30 cellular contexts compared by ENCODE assay signal in the genomic region with DNA sequence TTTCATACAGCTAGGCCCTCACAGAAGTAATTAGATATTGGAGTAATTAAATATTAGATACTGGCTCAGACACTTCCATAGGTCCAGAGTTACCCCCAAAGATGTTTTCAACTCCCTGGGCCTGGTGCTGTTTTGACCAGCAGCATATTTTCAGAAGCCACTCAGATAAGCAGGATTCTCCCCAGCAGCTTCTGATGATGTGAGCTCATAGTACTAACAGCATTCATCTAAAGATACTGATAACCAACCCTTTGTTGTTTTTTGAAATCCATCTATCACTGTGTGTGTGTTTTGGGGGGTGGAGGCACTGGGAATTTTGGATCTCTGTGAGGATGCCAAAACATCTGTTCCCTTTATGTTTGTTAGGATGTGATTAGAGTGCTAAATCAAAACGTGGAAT. TPM values are rescaled to one million over a fixed set of nuclear protein-coding genes. Genes with fewer than 3 reads are reported as not detected.
"Had no signal": no experiment of that assay in that cellular context is flagged by ENCODE, and none has a peak within 500 bp of the region (broad histone marks: within the 10 kb centered on the region; RNA-seq: fewer than 3 reads in every experiment).

No MANE protein-coding gene starts in this region.

- ATAC-seq: activated CD4-positive, CD25-positive, alpha-beta regulatory T cell treated with anti-CD3 and anti-CD28 coated beads, Interleukin-2, amount 50 U/mL, for 24 hours; activated CD8-positive, alpha-beta T cell treated with anti-CD3 and anti-CD28 coated beads for 36 hours; activated T-cell treated with anti-CD3 and anti-CD28 coated beads, Interleukin-2, amount 50 U/mL, for 72 hours; SK-N-SH treated with all-trans-retinoic acid at 6 μM for 48 hours had no signal

- H3K36me3 Mint-ChIP-seq: brain had no signal

- H3K27ac ChIP-seq: adrenal gland, Peyer's patch, RWPE1, SJSA1 had no signal

- H3K36me3 ChIP-seq: adrenal gland, Peyer's patch, SJSA1 had no signal

- H3K27me3 Mint-ChIP-seq: activated CD8-positive, alpha-beta T cell treated with anti-CD3 and anti-CD28 coated beads for 36 hours; activated naive CD8-positive, alpha-beta T cell treated with anti-CD3 and anti-CD28 coated beads, Interleukin-2, amount 10 ng/mL, durations not matched to agents 7 days and 5 days; brain had no signal

- H3K27me3 ChIP-seq: adrenal gland, Peyer's patch, SJSA1 had no signal

- H3K4me1 ChIP-seq: adrenal gland, Peyer's patch, SJSA1 had no signal

- H3K4me3 ChIP-seq: adrenal gland, Peyer's patch, SJSA1 had no signal

- H3K9me3 ChIP-seq: adrenal gland, Peyer's patch, SJSA1 had no signal

- H3K4me1 Mint-ChIP-seq: activated naive CD8-positive, alpha-beta T cell treated with anti-CD3 and anti-CD28 coated beads, Interleukin-2, amount 10 ng/mL, durations not matched to agents 7 days and 5 days had no signal

- H3K27ac Mint-ChIP-seq: activated CD8-positive, alpha-beta T cell treated with anti-CD3 and anti-CD28 coated beads for 36 hours; activated naive CD8-positive, alpha-beta T cell treated with anti-CD3 and anti-CD28 coated beads, Interleukin-2, amount 10 ng/mL, durations not matched to agents 7 days and 5 days; activated T-cell treated with anti-CD3 and anti-CD28 coated beads, Interleukin-2, amount 50 U/mL, for 72 hours; activated T-helper 2 cell treated with anti-CD3 and anti-CD28 coated beads, Interferon-gamma antibody, Interleukin-2, Interleukin-4, amounts not matched to agents 10 μg/mL and 5 μg/mL and 100 μg/mL, durations not matched to agents 14 hours and 24 hours and 36 hours had no signal

- H3K4me3 Mint-ChIP-seq: activated CD8-positive, alpha-beta T cell treated with anti-CD3 and anti-CD28 coated beads for 36 hours; activated naive CD8-positive, alpha-beta T cell treated with anti-CD3 and anti-CD28 coated beads, Interleukin-2, amount 10 ng/mL, durations not matched to agents 7 days and 5 days; activated T-cell treated with anti-CD3 and anti-CD28 coated beads, Interleukin-2, amount 50 U/mL, for 72 hours; brain had no signal

- DNase-seq: activated CD4-positive, alpha-beta T cell treated with anti-CD3 and anti-CD28 coated beads for 4 hours; activated CD8-positive, alpha-beta memory T cell treated with anti-CD3 and anti-CD28 coated beads, Interleukin-2, amount 50 U/mL, for 4 hours; activated CD8-positive, alpha-beta T cell treated with anti-CD3 and anti-CD28 coated beads for 36 hours; activated naive CD4-positive, alpha-beta T cell treated with anti-CD3 and anti-CD28 coated beads, Interleukin-2, amount 50 U/mL, for 16 hours; activated naive CD8-positive, alpha-beta T cell treated with anti-CD3 and anti-CD28 coated beads, Interleukin-2, amount 10 ng/mL, durations not matched to agents 7 days and 5 days; activated T-cell treated with anti-CD3 and anti-CD28 coated beads, Interleukin-2, amount 50 U/mL, for 72 hours; adrenal gland; aorta; cerebellar nuclear complex; KG1; NCI-H1048; NCI-H146; NCI-H2029 treated with DMSO at 0.1 percent for 48 hours; NCI-H510A treated with DMSO at 0.1 percent for 48 hours; NCI-H69; NK-92 treated with Interleukin-12 subunit alpha and Interleukin-12 subunit beta, amount 100 ng/mL, for 24 hours; OCI-M1; Peyer's patch; SHP77; SW 1271 had no signal

- H3K9me3 Mint-ChIP-seq: activated CD8-positive, alpha-beta T cell treated with anti-CD3 and anti-CD28 coated beads for 36 hours; activated naive CD8-positive, alpha-beta T cell treated with anti-CD3 and anti-CD28 coated beads, Interleukin-2, amount 10 ng/mL, durations not matched to agents 7 days and 5 days; activated T-cell treated with anti-CD3 and anti-CD28 coated beads, Interleukin-2, amount 50 U/mL, for 72 hours; activated T-helper 2 cell treated with anti-CD3 and anti-CD28 coated beads, Interferon-gamma antibody, Interleukin-2, Interleukin-4, amounts not matched to agents 10 μg/mL and 5 μg/mL and 100 μg/mL, durations not matched to agents 14 hours and 24 hours and 36 hours; brain had no signal

RNA-seq across cellular contexts. Expression of gene HEPACAM2, which starts 58.6 kb away (rescaled TPM):
- total RNA-seq: activated CD8-positive, alpha-beta T cell treated with anti-CD3 and anti-CD28 coated beads for 36 hours; activated naive CD8-positive, alpha-beta T cell treated with anti-CD3 and anti-CD28 coated beads, Interleukin-2, amount 10 ng/mL, durations not matched to agents 7 days and 5 days; activated T-cell treated with anti-CD3 and anti-CD28 coated beads, Interleukin-2, amount 50 U/mL, for 72 hours; activated T-helper 2 cell treated with anti-CD3 and anti-CD28 coated beads, Interferon-gamma antibody, Interleukin-2, Interleukin-4, amounts not matched to agents 10 μg/mL and 5 μg/mL and 100 μg/mL, durations not matched to agents 14 hours and 24 hours and 36 hours; aorta; cardiac septum; LHCN-M2; M059J; SJSA1; T-helper 1 cell treated with Interleukin-12 subunit alpha and Interleukin-12 subunit beta and Interleukin-4 antibody, amounts not matched to agents 30 ng/mL and 1 ng/mL, for 36 hours had no signal
